In genomic region chr17:37834168-37834567, GRCh38 we compare ENCODE assay signal across 25 cellular contexts.
"Had no signal": no experiment of that assay in that cellular context is flagged by ENCODE, and none has a peak within 500 bp of the region (broad histone marks: within the 10 kb centered on the region; RNA-seq: fewer than 3 reads in every experiment).

No MANE protein-coding gene starts in this region.

- H3K27ac Mint-ChIP-seq: immature natural killer cell, naive B cell, type B pancreatic cell had no signal

- H3K4me3 ChIP-seq: esophagus squamous epithelium, gastroesophageal sphincter, lung, psoas muscle, spleen had no signal

- H3K9me3 Mint-ChIP-seq: immature natural killer cell, naive B cell, nephron, type B pancreatic cell had no signal

- H3K27ac ChIP-seq: esophagus squamous epithelium, gastroesophageal sphincter, neutrophil, psoas muscle, spleen had no signal

- ATAC-seq: gastroesophageal sphincter, left cardiac atrium, left ventricle myocardium superior, psoas muscle, sciatic nerve had no signal

- H3K36me3 ChIP-seq: esophagus squamous epithelium, gastroesophageal sphincter, neutrophil, spleen had no signal

- H3K27me3 ChIP-seq: neutrophil had no signal

- H3K36me3 Mint-ChIP-seq: immature natural killer cell, naive B cell, type B pancreatic cell had no signal

- FAIRE-seq: kidney, urothelium cell line had no signal

- H3K9me3 ChIP-seq: esophagus squamous epithelium, gastroesophageal sphincter, neutrophil, psoas muscle, spleen had no signal

- DNase-seq: cortex of kidney; effector memory CD4-positive, alpha-beta T cell; esophagus squamous epithelium; foreskin fibroblast; glutamatergic neuron; immature natural killer cell; kidney; left cardiac atrium; left ventricle myocardium superior; mesendoderm; naive B cell; psoas muscle; retina; spleen; stimulated activated CD4-positive, alpha-beta T cell treated with anti-CD3 and anti-CD28 coated beads, Interleukin-15, amount 100 ng/mL, for 24 hours; stimulated activated CD4-positive, alpha-beta T cell treated with anti-CD3 and anti-CD28 coated beads, Interleukin-1b, Interleukin-23, amount 100 ng/mL, for 48 hours; stimulated activated CD4-positive, alpha-beta T cell treated with anti-CD3 and anti-CD28 coated beads, Interleukin-4, amount 100 ng/mL, for 24 hours; stimulated activated naive CD4-positive, alpha-beta T cell treated with Interleukin-2 at 50 U/mL for 16 hours had no signal

- H3K4me3 Mint-ChIP-seq: immature natural killer cell, naive B cell, nephron, type B pancreatic cell had no signal

- H3K4me1 ChIP-seq: esophagus squamous epithelium, gastroesophageal sphincter, psoas muscle had no signal
